Comparison of ENCODE assay signal across 12 cellular contexts in genomic region chr18:24212939-24213338, GRCh38.
DNase-seq lines count a peak whose midpoint lies in the region; ATAC-seq and TF ChIP-seq lines count a peak whose summit lies in the region.
"Had no signal": no experiment of that assay in that cellular context is flagged by ENCODE, and none has a peak within 500 bp of the region (broad histone marks: within the 10 kb centered on the region; RNA-seq: fewer than 3 reads in every experiment).

No MANE protein-coding gene starts in this region.

- H3K9me3 ChIP-seq in skeletal muscle satellite cell (replicated peaks; ENCODE audit: low read length) = no peaks in the 10 kb centered on the region

- H3K4me3 ChIP-seq in fibroblast of villous mesenchyme (ENCODE audit: low read depth, low read length) = no peak overlapping the region
- no peak overlapping the region for H3K4me3 ChIP-seq in skeletal muscle satellite cell (ENCODE audit: low read length)

- H3K27me3 ChIP-seq in skeletal muscle satellite cell (ENCODE audit: control insufficient read depth, insufficient read depth, low read length) = no peaks in the 10 kb centered on the region

- TF ChIP-seq CTCF in fibroblast of villous mesenchyme (IDR thresholded peaks at IDR 0.05; ENCODE audit: insufficient read depth, low read depth, low read length) = no peak

- no peak overlapping the region for H3K9ac ChIP-seq in skeletal muscle satellite cell (ENCODE audit: low read depth, low read length)

- H3K4me1 ChIP-seq in skeletal muscle satellite cell (ENCODE audit: control insufficient read depth, insufficient read depth, low read length) = peaks cover 40% of the 10 kb centered on the region

- DNase-seq in HCEC 1CT = peak; percentile 90
- DNase-seq in T1000 (lab: John Stamatoyannopoulos, UW) = peak; percentile 36
- DNase-seq in fibroblast of villous mesenchyme (ENCODE audit: low read depth) = peak; percentile 68
- DNase-seq in medulla oblongata (ENCODE audit: extremely low spot score) = no peak
- no peak for DNase-seq in stimulated activated naive CD8-positive, alpha-beta T cell treated with anti-CD3 and anti-CD28 coated beads, Interleukin-15, Interleukin-2, amounts not matched to agents 100 U/mL and 50 U/mL, for 24 hours
- DNase-seq: effector memory CD8-positive, alpha-beta T cell; NCI-H524 treated with DMSO at 0.1 percent for 48 hours; substantia nigra; T-helper 9 cell had no signal

- peak overlapping the region; percentile 34 for H3K4me2 ChIP-seq in skeletal muscle satellite cell (ENCODE audit: low read length)

- ATAC-seq in HG03439 (IDR thresholded peaks at IDR 0.05; ENCODE audit: unreplicated experiment) (no peak), HG02970 (IDR thresholded peaks at IDR 0.05; ENCODE audit: low FRiP score, unreplicated experiment) (no peak)
- ATAC-seq in stimulated activated naive CD8-positive, alpha-beta T cell treated with anti-CD3 and anti-CD28 coated beads, Interleukin-15, Interleukin-2, amounts not matched to agents 100 U/mL and 50 U/mL, for 24 hours = no peak
- ATAC-seq: effector memory CD8-positive, alpha-beta T cell had no signal

- no peaks in the 10 kb centered on the region for H3K36me3 ChIP-seq in skeletal muscle satellite cell (ENCODE audit: insufficient read depth, low read length)

Comparison
In these comparisons a context has a peak if more than half of its experiments do, and no peak if none do; other contexts are left out.
1. DNase-seq: peak in HCEC 1CT (single experiment), T1000 (single experiment) and fibroblast of villous mesenchyme (single experiment); none in medulla oblongata (single experiment) and stimulated activated naive CD8-positive, alpha-beta T cell treated with anti-CD3 and anti-CD28 coated beads, Interleukin-15, Interleukin-2, amounts not matched to agents 100 U/mL and 50 U/mL, for 24 hours (single experiment).